Comparison of ENCODE assay signal across 23 cellular contexts in genomic region chr14:59728294-59728693, GRCh38.
DNase-seq lines count a peak whose midpoint lies in the region; ATAC-seq and TF ChIP-seq lines count a peak whose summit lies in the region.
"Had no signal": no experiment of that assay in that cellular context is flagged by ENCODE, and none has a peak within 500 bp of the region (broad histone marks: within the 10 kb centered on the region; RNA-seq: fewer than 3 reads in every experiment).

No MANE protein-coding gene starts in this region.

- no peaks in the 10 kb centered on the region for H4K20me1 ChIP-seq in neural progenitor cell (ENCODE audit: low read depth)

- peak overlapping the region; percentile 89 for H3K27ac Mint-ChIP-seq in neural progenitor cell
- H3K27ac Mint-ChIP-seq: activated CD4-positive, alpha-beta T cell treated with anti-CD3 and anti-CD28 coated beads for 36 hours; activated naive CD4-positive, alpha-beta T cell treated with anti-CD3 and anti-CD28 coated beads, Interleukin-2, amount 10 ng/mL, durations not matched to agents 7 days and 5 days; activated T-cell treated with anti-CD3 and anti-CD28 coated beads, Interleukin-2, amount 50 U/mL, for 72 hours; CD8-positive, alpha-beta memory T cell; immature natural killer cell; stimulated activated naive CD8-positive, alpha-beta T cell treated with anti-CD3 and anti-CD28 coated beads, Interleukin-15, amount 100 ng/mL, for 72 hours had no signal

- no peaks in the 10 kb centered on the region for H3K9me3 Mint-ChIP-seq in neural progenitor cell
- H3K9me3 Mint-ChIP-seq: activated naive CD4-positive, alpha-beta T cell treated with anti-CD3 and anti-CD28 coated beads, Interleukin-2, amount 10 ng/mL, durations not matched to agents 7 days and 5 days; CD8-positive, alpha-beta memory T cell had no signal

- H3K9me3 ChIP-seq in neural progenitor cell (ENCODE audit: low read depth): no peaks in the 10 kb centered on the region
- H3K9me3 ChIP-seq: mucosa of descending colon, psoas muscle, transverse colon had no signal

- H3K27ac ChIP-seq in neural progenitor cell: no peak overlapping the region
- H3K27ac ChIP-seq: 22Rv1, psoas muscle, RWPE1, transverse colon had no signal

- H2AFZ ChIP-seq in neural progenitor cell (replicated peaks): no peak overlapping the region

- no peak overlapping the region for H3K9ac ChIP-seq in neural progenitor cell

- H3K79me2 ChIP-seq in neural progenitor cell (ENCODE audit: low read depth): no peaks in the 10 kb centered on the region

- H3K36me3 ChIP-seq in neural progenitor cell: no peaks in the 10 kb centered on the region
- H3K36me3 ChIP-seq: transverse colon had no signal

- H3K27me3 ChIP-seq in neural progenitor cell: no peaks in the 10 kb centered on the region
- H3K27me3 ChIP-seq: transverse colon had no signal

- ATAC-seq in GM19452 (IDR thresholded peaks at IDR 0.05; ENCODE audit: unreplicated experiment) (no peak), HG03571 (IDR thresholded peaks at IDR 0.05; ENCODE audit: unreplicated experiment) (no peak)
- ATAC-seq: activated CD4-positive, alpha-beta T cell treated with anti-CD3 and anti-CD28 coated beads for 36 hours; activated T-cell treated with anti-CD3 and anti-CD28 coated beads, Interleukin-2, amount 50 U/mL, for 72 hours; HepG2; mucosa of descending colon; stimulated activated naive CD8-positive, alpha-beta T cell treated with anti-CD3 and anti-CD28 coated beads, Interleukin-15, amount 100 ng/mL, for 72 hours had no signal

- no peaks in the 10 kb centered on the region for H3F3A ChIP-seq in neural progenitor cell (ENCODE audit: low read depth)

- no peak for TF ChIP-seq CTCF in neural progenitor cell (IDR thresholded peaks at IDR 0.05)

- peak; percentile 21 for DNase-seq in DMS153 (lab: John Stamatoyannopoulos, UW)
- DNase-seq in DMS153 treated with DMSO at 0.1 percent for 48 hours (lab: John Stamatoyannopoulos, UW; ENCODE audit: unreplicated experiment): no peak
- peak; percentile 91 for DNase-seq in NCI-H2171 (lab: John Stamatoyannopoulos, UW)
- peak; percentile 100 for DNase-seq in NCI-H82 (lab: John Stamatoyannopoulos, UW)
- DNase-seq in neural progenitor cell (ENCODE audit: low spot score): peak; percentile 8
- no peak for DNase-seq in kidney glomerular epithelial cell (lab: John Stamatoyannopoulos, UW)
- DNase-seq: activated CD4-positive, alpha-beta T cell treated with anti-CD3 and anti-CD28 coated beads for 36 hours; activated naive CD4-positive, alpha-beta T cell treated with anti-CD3 and anti-CD28 coated beads, Interleukin-2, amount 10 ng/mL, durations not matched to agents 7 days and 5 days; activated T-cell treated with anti-CD3 and anti-CD28 coated beads, Interleukin-2, amount 50 U/mL, for 72 hours; aorta; CD8-positive, alpha-beta memory T cell; immature natural killer cell; mucosa of descending colon; NCI-H1436 treated with DMSO at 0.1 percent for 48 hours; psoas muscle; stimulated activated CD4-positive, alpha-beta T cell treated with anti-CD3 and anti-CD28 coated beads, Interleukin-4, amount 100 ng/mL, for 1 hour; stimulated activated naive CD8-positive, alpha-beta T cell treated with anti-CD3 and anti-CD28 coated beads, Interleukin-15, amount 100 ng/mL, for 72 hours; transverse colon had no signal

- peaks cover 17% of the 10 kb centered on the region for H3K4me1 Mint-ChIP-seq in neural progenitor cell
- H3K4me1 Mint-ChIP-seq: activated CD4-positive, alpha-beta T cell treated with anti-CD3 and anti-CD28 coated beads for 36 hours; activated naive CD4-positive, alpha-beta T cell treated with anti-CD3 and anti-CD28 coated beads, Interleukin-2, amount 10 ng/mL, durations not matched to agents 7 days and 5 days; CD8-positive, alpha-beta memory T cell; immature natural killer cell; stimulated activated naive CD8-positive, alpha-beta T cell treated with anti-CD3 and anti-CD28 coated beads, Interleukin-15, amount 100 ng/mL, for 72 hours had no signal

- no peak overlapping the region for H3K4me3 Mint-ChIP-seq in neural progenitor cell
- H3K4me3 Mint-ChIP-seq: activated CD4-positive, alpha-beta T cell treated with anti-CD3 and anti-CD28 coated beads for 36 hours; activated naive CD4-positive, alpha-beta T cell treated with anti-CD3 and anti-CD28 coated beads, Interleukin-2, amount 10 ng/mL, durations not matched to agents 7 days and 5 days; activated T-cell treated with anti-CD3 and anti-CD28 coated beads, Interleukin-2, amount 50 U/mL, for 72 hours; CD8-positive, alpha-beta memory T cell; immature natural killer cell; stimulated activated naive CD8-positive, alpha-beta T cell treated with anti-CD3 and anti-CD28 coated beads, Interleukin-15, amount 100 ng/mL, for 72 hours had no signal

- H3K27me3 Mint-ChIP-seq in neural progenitor cell (ENCODE audit: insufficient read depth, low read depth): no peaks in the 10 kb centered on the region
- H3K27me3 Mint-ChIP-seq: activated naive CD4-positive, alpha-beta T cell treated with anti-CD3 and anti-CD28 coated beads, Interleukin-2, amount 10 ng/mL, durations not matched to agents 7 days and 5 days had no signal

- H3K36me3 Mint-ChIP-seq in neural progenitor cell: no peaks in the 10 kb centered on the region
- H3K36me3 Mint-ChIP-seq: activated naive CD4-positive, alpha-beta T cell treated with anti-CD3 and anti-CD28 coated beads, Interleukin-2, amount 10 ng/mL, durations not matched to agents 7 days and 5 days; CD8-positive, alpha-beta memory T cell; immature natural killer cell had no signal

- H3K4me3 ChIP-seq in neural progenitor cell: no peak overlapping the region
- H3K4me3 ChIP-seq: mucosa of descending colon, psoas muscle, transverse colon had no signal

- H3K4me2 ChIP-seq in neural progenitor cell: peak overlapping the region; percentile 38

- H3K4me1 ChIP-seq in neural progenitor cell: peaks cover 11% of the 10 kb centered on the region
- H3K4me1 ChIP-seq: psoas muscle had no signal

Comparison
In these comparisons a context has a peak if more than half of its experiments do, and no peak if none do; other contexts are left out.
1. DNase-seq: peak in DMS153 (single experiment), NCI-H2171 (single experiment), NCI-H82 (single experiment) and neural progenitor cell (single experiment); none in DMS153 treated with DMSO at 0.1 percent for 48 hours (single experiment) and kidney glomerular epithelial cell (single experiment).